Comparison of ENCODE assay signal across 8 cellular contexts in genomic region chr5:160312960-160313734, GRCh38. TPM values are rescaled to one million over a fixed set of nuclear protein-coding genes. Genes with fewer than 3 reads are reported as not detected.
DNase-seq lines count a peak whose midpoint lies in the region; ATAC-seq, FAIRE-seq and TF ChIP-seq lines count a peak whose summit lies in the region.

No MANE protein-coding gene starts in this region.

- intact Hi-C loops in pancreas (cut with DNase I), result no loop called here

- H2AFZ ChIP-seq in DND-41 (ENCODE audit: low read depth, low read length), result peak overlapping the region; percentile 94

- peaks cover 14% of the 10 kb centered on the region for H3K27me3 ChIP-seq in DND-41 (ENCODE audit: insufficient read depth, low read length, poor library complexity)
- peaks cover 5 to 18% of the 10 kb centered on the region in 2 donors for H3K27me3 ChIP-seq in duodenal mucosa (ENCODE audit: control insufficient read depth in 1 of 2, insufficient read depth in 2 of 2, low read length in 2 of 2)
- peaks cover 0 to 17% (median 2%) of the 10 kb centered on the region in 4 donors for H3K27me3 ChIP-seq in pancreas

- FAIRE-seq in pancreas (lab: Jason Lieb, UNC), result no peak

- H3K4me1 ChIP-seq in DND-41 (ENCODE audit: insufficient read depth, low read length) (peaks cover 31% of the 10 kb centered on the region), duodenal mucosa (ENCODE audit: control insufficient read depth in 1 of 2, insufficient read depth in 2 of 2, low read length in 2 of 2) (peaks cover 10 to 18% of the 10 kb centered on the region in 2 donors), pancreas (peaks cover 0 to 3% (median 0%) of the 10 kb centered on the region in 3 donors)

- no peaks in the 10 kb centered on the region for H3K79me2 ChIP-seq in DND-41 (ENCODE audit: insufficient read depth, low read length)

- H3K27ac ChIP-seq in DND-41 (ENCODE audit: low read length), result peak overlapping the region; percentile 67; the same call in 1 of the 2 replicates
- H3K27ac ChIP-seq in duodenal mucosa (ENCODE audit: low read depth, low read length), result no peak overlapping the region
- no peak overlapping the region for H3K27ac ChIP-seq in pancreas

- CTCF ChIA-PET in GM10248 (lab: Yijun Ruan, JAX), result no interaction called here

- H3K4me3 ChIP-seq in DND-41 (ENCODE audit: low read depth in 1 of 2, low read length in 2 of 2), result peak overlapping the region; percentile 53 to 75; a peak in 3 of 4 replicates
- peak overlapping the region; percentile 63 to 75 for H3K4me3 ChIP-seq in duodenal mucosa (ENCODE audit: low read depth in 1 of 2, low read length in 2 of 2)
- H3K4me3 ChIP-seq in pancreas, result peak overlapping the region in 3 of 4 donors; percentile 26 to 54 (median 39)

- TF ChIP-seq CTCF in DND-41 (IDR thresholded peaks at IDR 0.05; ENCODE audit: borderline replicate concordance, extremely low read depth, low read length, poor library complexity, severe bottlenecking) (no peak), pancreas (IDR thresholded peaks at IDR 0.05) (no peak), GM10248 (IDR thresholded peaks at IDR 0.05; ENCODE audit: control extremely low read depth, extremely low read depth, low read depth, missing control alignments) (no peak)

- H3K4me2 ChIP-seq in DND-41 (ENCODE audit: insufficient read depth, low read length), result peak overlapping the region; percentile 96

- DNase-seq in DND-41 (no peak), NCI-H1436 (lab: John Stamatoyannopoulos, UW) (peak; percentile 29), pancreas (no peak), activated gamma-delta T cell treated with Interleukin-2 at 50 U/mL for 16 hours (no peak), GM10248 (ENCODE audit: extremely low spot score) (no peak), hepatic stellate cell (ENCODE audit: low spot score) (no peak)

- POLR2A ChIA-PET in GM10248 (lab: Yijun Ruan, JAX), result no interaction called here

- H3K36me3 ChIP-seq in DND-41 (ENCODE audit: insufficient read depth, low read length), result no peaks in the 10 kb centered on the region
- H3K36me3 ChIP-seq in duodenal mucosa (ENCODE audit: control insufficient read depth in 1 of 2, insufficient read depth in 2 of 2, low read length in 2 of 2), result no peaks in the 10 kb centered on the region
- no peaks in the 10 kb centered on the region for H3K36me3 ChIP-seq in pancreas

- H3K9ac ChIP-seq in DND-41 (ENCODE audit: low read depth, low read length) (peak overlapping the region; percentile 70), duodenal mucosa (ENCODE audit: low read depth in 1 of 2, low read length in 2 of 2) (peak overlapping the region in 1 of 2 donors; percentile 23)

- no peaks in the 10 kb centered on the region for H4K20me1 ChIP-seq in DND-41 (ENCODE audit: insufficient read depth, low read length)

- H3K9me3 ChIP-seq in DND-41 (ENCODE audit: insufficient read depth, low read length, severe bottlenecking) (no peaks in the 10 kb centered on the region), duodenal mucosa (ENCODE audit: control insufficient read depth in 1 of 2, low read length in 2 of 2) (no peaks in the 10 kb centered on the region), pancreas (no peaks in the 10 kb centered on the region)

- ATAC-seq in DND-41 (ENCODE audit: insufficient read depth, low read depth) (no peak), pancreas (no peak), HG02870 (IDR thresholded peaks at IDR 0.05; ENCODE audit: unreplicated experiment) (no peak)

- 16 to 17% methylated on average over 8 of the region's 8 CpGs for WGBS in pancreas, 2 donors

RNA-seq across cellular contexts. Expression of gene CCNJL, which starts 0.8 kb away (rescaled TPM):
- under 1 TPM; 0.06 to 0.58 (median 0.17) TPM for total RNA-seq in pancreas
- under 1 TPM; 0.08 to 0.16 TPM for polyA plus RNA-seq in pancreas

RNA-seq across cellular contexts. Expression of gene C1QTNF2, which starts 57.3 kb away (rescaled TPM):
- under 1 TPM in 4 of 6 donors, not detected in 2; 0.09 to 0.41 (median 0.19) TPM for total RNA-seq in pancreas
- polyA plus RNA-seq in pancreas, result under 1 TPM; 0.27 to 0.38 TPM
